ENCODE assay signal across 11 cellular contexts in the genomic region with DNA sequence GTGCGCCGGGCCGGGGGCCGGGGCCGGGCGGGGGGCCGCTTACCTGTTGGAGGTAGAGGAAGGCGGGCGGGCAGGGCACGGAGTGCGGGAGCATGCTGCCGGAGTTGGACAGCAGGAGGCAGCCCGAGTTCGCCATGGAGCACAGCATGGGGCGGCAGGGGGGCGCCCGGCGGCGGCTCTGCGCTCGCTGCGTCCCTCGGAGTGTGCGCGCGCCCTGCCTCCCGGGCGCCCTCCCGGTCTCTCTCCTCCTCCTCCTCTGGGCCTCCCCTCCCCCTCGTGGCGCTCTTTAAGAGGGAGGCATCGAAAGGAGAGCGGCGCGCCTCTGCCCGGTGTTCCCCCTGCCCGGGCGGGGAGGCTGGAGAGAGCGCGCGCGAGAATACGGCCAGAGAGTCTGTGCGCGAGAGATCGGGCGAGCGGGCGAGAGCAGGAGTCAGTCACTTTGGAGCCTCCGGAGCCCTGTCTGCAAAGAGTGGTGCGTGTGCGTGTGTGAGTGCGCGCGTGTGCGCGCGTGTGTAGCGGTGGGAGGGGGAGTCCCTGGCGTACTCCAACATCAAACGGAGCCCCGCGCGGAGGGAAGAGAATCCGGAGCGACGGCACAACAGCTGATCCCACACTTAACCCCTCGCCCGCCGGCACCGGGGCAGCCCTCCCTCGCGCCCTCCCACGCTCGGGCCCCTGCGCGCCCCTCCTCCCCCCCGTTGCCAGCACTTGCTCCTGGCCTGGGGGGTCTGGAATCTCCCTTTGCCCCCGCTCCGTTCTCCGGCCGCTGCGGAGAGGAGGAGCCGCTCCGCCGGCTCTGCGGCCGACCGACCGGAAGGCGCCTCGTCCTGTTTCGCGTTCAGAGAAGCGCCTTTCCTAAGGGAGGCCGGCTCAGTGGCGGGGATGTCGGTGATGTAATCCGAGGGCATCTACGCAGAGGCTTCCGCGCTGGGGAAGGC.
DNase-seq lines count a peak whose midpoint lies in the region; ATAC-seq and TF ChIP-seq lines count a peak whose summit lies in the region.
"Had no signal": no experiment of that assay in that cellular context is flagged by ENCODE, and none has a peak within 500 bp of the region (broad histone marks: within the 10 kb centered on the region; RNA-seq: fewer than 3 reads in every experiment).

No MANE protein-coding gene starts in this region.

- WGBS in mesodermal cell (ENCODE audit: insufficient coverage in 2 of 2), 2 experiments: 0 to 1% methylated on average over 73 to 80 of the region's 102 CpGs

- H3K4me1 ChIP-seq in Caco-2 (no peaks in the 10 kb centered on the region), mesodermal cell (ENCODE audit: control insufficient read depth, insufficient read depth, low read length, poor library complexity, severe bottlenecking) (no peaks in the 10 kb centered on the region), mucosa of descending colon (ENCODE audit: low read depth) (no peaks in the 10 kb centered on the region)
- H3K4me1 ChIP-seq: uterus had no signal

- ATAC-seq in HG03175 (IDR thresholded peaks at IDR 0.05; ENCODE audit: unreplicated experiment) (no peak), omental fat pad (ENCODE audit: low FRiP score) (no peak), mucosa of descending colon (no peak)

- BruUV-seq in Caco-2 (replicated peaks; lab: Mats Ljungman, UMichigan): no TSS peak

- DNase-seq in Caco-2 (peak in 1 of 2 experiments; percentile 29), HEK293T (ENCODE audit: extremely low spot score) (peak; percentile 81), omental fat pad (ENCODE audit: low spot score) (no peak), mucosa of descending colon (no peak), A172 (ENCODE audit: low spot score) (no peak)
- peak; percentile 20 for DNase-seq in activated naive CD8-positive, alpha-beta T cell treated with anti-CD3 and anti-CD28 coated beads for 36 hours
- DNase-seq: stimulated activated CD4-positive, alpha-beta T cell treated with anti-CD3 and anti-CD28 coated beads, Interleukin-12 subunit alpha, Interleukin-12 subunit beta, amount 100 ng/mL, for 4 hours; uterus had no signal

- H3K4me3 ChIP-seq in Caco-2 (ENCODE audit: low read depth, low read length) (no peak overlapping the region), mesodermal cell (ENCODE audit: extremely low read depth, insufficient read depth, low read length, poor library complexity, severe bottlenecking) (peak overlapping the region; percentile 45), mucosa of descending colon (no peak overlapping the region)

- intact Hi-C loops in Caco-2 (cut with micrococcal nuclease; ENCODE audit: unreplicated experiment) (no loop called here), mucosa of descending colon (cut with DNase I, micrococcal nuclease) (no loop called here)

- no peaks in the 10 kb centered on the region for H3K9me3 Mint-ChIP-seq in Caco-2 (ENCODE audit: unreplicated experiment)
- no peaks in the 10 kb centered on the region for H3K9me3 Mint-ChIP-seq in activated naive CD8-positive, alpha-beta T cell treated with anti-CD3 and anti-CD28 coated beads for 36 hours
- H3K9me3 Mint-ChIP-seq: activated T-helper 1 cell treated with anti-CD3 and anti-CD28 coated beads, Interleukin-12 subunit alpha, Interleukin-12 subunit beta, Interleukin-2, Interleukin-4 antibody, amounts not matched to agents 30 ng/mL and 10 ng/mL and 1 ng/mL, durations not matched to agents 14 hours and 24 hours and 36 hours had no signal

- peak overlapping the region; percentile 66 for H3K4me3 Mint-ChIP-seq in Caco-2 (ENCODE audit: unreplicated experiment)
- peak overlapping the region; percentile 29 for H3K4me3 Mint-ChIP-seq in activated naive CD8-positive, alpha-beta T cell treated with anti-CD3 and anti-CD28 coated beads for 36 hours
- H3K4me3 Mint-ChIP-seq: activated T-helper 1 cell treated with anti-CD3 and anti-CD28 coated beads, Interleukin-12 subunit alpha, Interleukin-12 subunit beta, Interleukin-2, Interleukin-4 antibody, amounts not matched to agents 30 ng/mL and 10 ng/mL and 1 ng/mL, durations not matched to agents 14 hours and 24 hours and 36 hours had no signal

- peaks cover 47% of the 10 kb centered on the region for H3K27me3 Mint-ChIP-seq in Caco-2 (ENCODE audit: insufficient read depth, unreplicated experiment)
- H3K27me3 Mint-ChIP-seq in activated naive CD8-positive, alpha-beta T cell treated with anti-CD3 and anti-CD28 coated beads for 36 hours: peaks cover 58% of the 10 kb centered on the region

- no peak overlapping the region for H3K27ac Mint-ChIP-seq in Caco-2 (ENCODE audit: unreplicated experiment)
- H3K27ac Mint-ChIP-seq in activated naive CD8-positive, alpha-beta T cell treated with anti-CD3 and anti-CD28 coated beads for 36 hours: no peak overlapping the region
- H3K27ac Mint-ChIP-seq: activated T-helper 1 cell treated with anti-CD3 and anti-CD28 coated beads, Interleukin-12 subunit alpha, Interleukin-12 subunit beta, Interleukin-2, Interleukin-4 antibody, amounts not matched to agents 30 ng/mL and 10 ng/mL and 1 ng/mL, durations not matched to agents 14 hours and 24 hours and 36 hours had no signal

- H3K27me3 ChIP-seq in Caco-2 (replicated peaks; ENCODE audit: control insufficient read depth, insufficient read depth, low read length): peaks cover 5% of the 10 kb centered on the region
- H3K27me3 ChIP-seq: uterus had no signal

- H3K4me1 Mint-ChIP-seq in Caco-2 (ENCODE audit: low read depth, unreplicated experiment): no peaks in the 10 kb centered on the region
- peaks cover 2% of the 10 kb centered on the region for H3K4me1 Mint-ChIP-seq in activated naive CD8-positive, alpha-beta T cell treated with anti-CD3 and anti-CD28 coated beads for 36 hours

- no peak for TF ChIP-seq CTCF in Caco-2 (IDR thresholded peaks at IDR 0.05; ENCODE audit: insufficient read depth in 1 of 2, low read depth in 1 of 2, low read length in 1 of 2, severe bottlenecking in 1 of 2, unreplicated experiment in 1 of 2)
- TF ChIP-seq CTCF in omental fat pad (IDR thresholded peaks at IDR 0.05): no peak
- TF ChIP-seq CTCF in mucosa of descending colon (IDR thresholded peaks at IDR 0.05): no peak

- CTCF ChIA-PET in Caco-2 (lab: Charles Lee) (no interaction called here), HEK293T (lab: Yijun Ruan, JAX) (interaction anchor here (1.2 kb wide), 1 partner anchor 210 kb away, joined by 3 read pairs; no protein-coding TSS in a partner anchor)

- no peak overlapping the region for H3K27ac ChIP-seq in mesodermal cell (ENCODE audit: low read depth, low read length, severe bottlenecking)
- H3K27ac ChIP-seq: uterus had no signal

- H3K36me3 ChIP-seq in Caco-2 (ENCODE audit: control insufficient read depth, insufficient read depth, low read length) (no peaks in the 10 kb centered on the region), mesodermal cell (ENCODE audit: control insufficient read depth, insufficient read depth, low read length) (no peaks in the 10 kb centered on the region), mucosa of descending colon (ENCODE audit: low read depth) (no peaks in the 10 kb centered on the region)
- H3K36me3 ChIP-seq: uterus had no signal

- no peaks in the 10 kb centered on the region for H3K36me3 Mint-ChIP-seq in Caco-2 (ENCODE audit: insufficient read depth, unreplicated experiment)
- no peaks in the 10 kb centered on the region for H3K36me3 Mint-ChIP-seq in activated naive CD8-positive, alpha-beta T cell treated with anti-CD3 and anti-CD28 coated beads for 36 hours

- H3K9me3 ChIP-seq in Caco-2 (no peaks in the 10 kb centered on the region), mesodermal cell (ENCODE audit: control insufficient read depth, low read length) (no peaks in the 10 kb centered on the region), mucosa of descending colon (no peaks in the 10 kb centered on the region)
- H3K9me3 ChIP-seq: uterus had no signal

- POLR2A ChIA-PET in Caco-2 (lab: Charles Lee) (no interaction called here), HEK293T (lab: Yijun Ruan, JAX) (no interaction called here)

TF ChIP-seq in HEK293T, 16 proteins besides CTCF, POLR2A, EP300 and RAD21:
- TF ChIP-seq ELF4 (IDR thresholded peaks at IDR 0.05) (no peak), L3MBTL2 (conservative IDR thresholded peaks at IDR 0.05) (peak; percentile 72)
- TF ChIP-seq, protein P1, sequence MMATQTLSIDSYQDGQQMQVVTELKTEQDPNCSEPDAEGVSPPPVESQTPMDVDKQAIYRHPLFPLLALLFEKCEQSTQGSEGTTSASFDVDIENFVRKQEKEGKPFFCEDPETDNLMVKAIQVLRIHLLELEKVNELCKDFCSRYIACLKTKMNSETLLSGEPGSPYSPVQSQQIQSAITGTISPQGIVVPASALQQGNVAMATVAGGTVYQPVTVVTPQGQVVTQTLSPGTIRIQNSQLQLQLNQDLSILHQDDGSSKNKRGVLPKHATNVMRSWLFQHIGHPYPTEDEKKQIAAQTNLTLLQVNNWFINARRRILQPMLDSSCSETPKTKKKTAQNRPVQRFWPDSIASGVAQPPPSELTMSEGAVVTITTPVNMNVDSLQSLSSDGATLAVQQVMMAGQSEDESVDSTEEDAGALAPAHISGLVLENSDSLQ (IDR thresholded peaks at IDR 0.05): no peak
TF ChIP-seq in HEK293T: peak in this region for 1.

Comparison
In these comparisons a context has a peak if more than half of its experiments do, and no peak if none do; other contexts are left out.
1. DNase-seq: peak in HEK293T (single experiment) and activated naive CD8-positive, alpha-beta T cell treated with anti-CD3 and anti-CD28 coated beads for 36 hours (single experiment); none in omental fat pad (single experiment), mucosa of descending colon (0 of 3) and A172 (single experiment).